Comparison of ENCODE assay signal across 13 cellular contexts in genomic region chr2:219987830-219988229, GRCh38.
A peak's percentile ranks its signal among the peaks of the same experiment; 100 is the strongest.
DNase-seq lines count a peak whose midpoint lies in the region; FAIRE-seq and TF ChIP-seq lines count a peak whose summit lies in the region.
"Had no signal": no experiment of that assay in that cellular context is flagged by ENCODE, and none has a peak within 500 bp of the region (broad histone marks: within the 10 kb centered on the region; RNA-seq: fewer than 3 reads in every experiment).

No MANE protein-coding gene starts in this region.

- H3K36me3 ChIP-seq in MG63 (no peaks in the 10 kb centered on the region), bronchial epithelial cell (ENCODE audit: control insufficient read depth, insufficient read depth, low read length) (no peaks in the 10 kb centered on the region)

- peak; percentile 84 for DNase-seq in EH (ENCODE audit: low read depth)
- peak; percentile 93 for DNase-seq in MG63
- peak; percentile 99 for DNase-seq in bronchial epithelial cell (ENCODE audit: low read depth)
- DNase-seq in mucosa of gallbladder (ENCODE audit: low spot score), result peak; percentile 19
- no peak for DNase-seq in activated T-helper 2 cell treated with anti-CD3 and anti-CD28 coated beads, Interferon-gamma antibody, Interleukin-2, Interleukin-4, amounts not matched to agents 10 μg/mL and 5 μg/mL and 100 μg/mL, durations not matched to agents 14 hours and 24 hours and 36 hours (ENCODE audit: low spot score)
- DNase-seq in amniotic stem cell (lab: John Stamatoyannopoulos, UW), result no peak
- DNase-seq in NCI-H748 treated with DMSO at 0.1 percent for 48 hours (lab: John Stamatoyannopoulos, UW), result no peak
- no peak for DNase-seq in activated CD4-positive, CD25-positive, alpha-beta regulatory T cell (lab: John Stamatoyannopoulos, UW)
- DNase-seq: NCI-H1048; NK-92 treated with Interleukin-12 subunit alpha and Interleukin-12 subunit beta, amount 100 ng/mL, for 24 hours; right cardiac atrium had no signal

- peaks cover 10% of the 10 kb centered on the region; the same call in 1 of the 2 replicates for H3K9me3 ChIP-seq in MG63

- no peaks in the 10 kb centered on the region for H3K4me1 Mint-ChIP-seq in activated T-helper 2 cell treated with anti-CD3 and anti-CD28 coated beads, Interferon-gamma antibody, Interleukin-2, Interleukin-4, amounts not matched to agents 10 μg/mL and 5 μg/mL and 100 μg/mL, durations not matched to agents 14 hours and 24 hours and 36 hours (ENCODE audit: low read depth)
- H3K4me1 Mint-ChIP-seq: central memory CD8-positive, alpha-beta T cell; memory B cell had no signal

- H3K9me3 Mint-ChIP-seq in activated T-helper 2 cell treated with anti-CD3 and anti-CD28 coated beads, Interferon-gamma antibody, Interleukin-2, Interleukin-4, amounts not matched to agents 10 μg/mL and 5 μg/mL and 100 μg/mL, durations not matched to agents 14 hours and 24 hours and 36 hours, result no peaks in the 10 kb centered on the region

- H3K4me3 ChIP-seq in MG63, result no peak overlapping the region
- H3K4me3 ChIP-seq in bronchial epithelial cell (ENCODE audit: low read depth, low read length), result no peak overlapping the region

- peak; percentile 97 for FAIRE-seq in bronchial epithelial cell (lab: Jason Lieb, UNC)

- TF ChIP-seq CTCF in bronchial epithelial cell (IDR thresholded peaks at IDR 0.05; ENCODE audit: insufficient read depth, low read length, severe bottlenecking), result no peak

- H3K27ac Mint-ChIP-seq in activated T-helper 2 cell treated with anti-CD3 and anti-CD28 coated beads, Interferon-gamma antibody, Interleukin-2, Interleukin-4, amounts not matched to agents 10 μg/mL and 5 μg/mL and 100 μg/mL, durations not matched to agents 14 hours and 24 hours and 36 hours, result no peak overlapping the region
- H3K27ac Mint-ChIP-seq: memory B cell had no signal

- H3K27me3 ChIP-seq in MG63 (no peaks in the 10 kb centered on the region), bronchial epithelial cell (ENCODE audit: control insufficient read depth, insufficient read depth, low read length) (no peaks in the 10 kb centered on the region)

- H3K4me3 Mint-ChIP-seq in activated T-helper 2 cell treated with anti-CD3 and anti-CD28 coated beads, Interferon-gamma antibody, Interleukin-2, Interleukin-4, amounts not matched to agents 10 μg/mL and 5 μg/mL and 100 μg/mL, durations not matched to agents 14 hours and 24 hours and 36 hours (ENCODE audit: low read depth), result no peak overlapping the region
- H3K4me3 Mint-ChIP-seq: central memory CD8-positive, alpha-beta T cell; memory B cell had no signal

- intact Hi-C loops in activated T-helper 2 cell treated with anti-CD3 and anti-CD28 coated beads, Interferon-gamma antibody, Interleukin-2, Interleukin-4, amounts not matched to agents 10 μg/mL and 5 μg/mL and 100 μg/mL, durations not matched to agents 14 hours and 24 hours and 36 hours (cut with micrococcal nuclease), result no loop called here

- no peaks in the 10 kb centered on the region for H3K27me3 Mint-ChIP-seq in activated T-helper 2 cell treated with anti-CD3 and anti-CD28 coated beads, Interferon-gamma antibody, Interleukin-2, Interleukin-4, amounts not matched to agents 10 μg/mL and 5 μg/mL and 100 μg/mL, durations not matched to agents 14 hours and 24 hours and 36 hours (ENCODE audit: low read depth)
- H3K27me3 Mint-ChIP-seq: memory B cell had no signal

- no peaks in the 10 kb centered on the region for H3K36me3 Mint-ChIP-seq in activated T-helper 2 cell treated with anti-CD3 and anti-CD28 coated beads, Interferon-gamma antibody, Interleukin-2, Interleukin-4, amounts not matched to agents 10 μg/mL and 5 μg/mL and 100 μg/mL, durations not matched to agents 14 hours and 24 hours and 36 hours (ENCODE audit: low read depth)
- H3K36me3 Mint-ChIP-seq: memory B cell had no signal

Comparison
In these comparisons a context has a peak if more than half of its experiments do, and no peak if none do; other contexts are left out.
1. DNase-seq: peak in EH (single experiment), MG63 (single experiment), bronchial epithelial cell (single experiment) and mucosa of gallbladder (single experiment); none in activated T-helper 2 cell treated with anti-CD3 and anti-CD28 coated beads, Interferon-gamma antibody, Interleukin-2, Interleukin-4, amounts not matched to agents 10 μg/mL and 5 μg/mL and 100 μg/mL, durations not matched to agents 14 hours and 24 hours and 36 hours (single experiment), amniotic stem cell (single experiment), NCI-H748 treated with DMSO at 0.1 percent for 48 hours (single experiment) and activated CD4-positive, CD25-positive, alpha-beta regulatory T cell (0 of 4).